In the genomic region with DNA sequence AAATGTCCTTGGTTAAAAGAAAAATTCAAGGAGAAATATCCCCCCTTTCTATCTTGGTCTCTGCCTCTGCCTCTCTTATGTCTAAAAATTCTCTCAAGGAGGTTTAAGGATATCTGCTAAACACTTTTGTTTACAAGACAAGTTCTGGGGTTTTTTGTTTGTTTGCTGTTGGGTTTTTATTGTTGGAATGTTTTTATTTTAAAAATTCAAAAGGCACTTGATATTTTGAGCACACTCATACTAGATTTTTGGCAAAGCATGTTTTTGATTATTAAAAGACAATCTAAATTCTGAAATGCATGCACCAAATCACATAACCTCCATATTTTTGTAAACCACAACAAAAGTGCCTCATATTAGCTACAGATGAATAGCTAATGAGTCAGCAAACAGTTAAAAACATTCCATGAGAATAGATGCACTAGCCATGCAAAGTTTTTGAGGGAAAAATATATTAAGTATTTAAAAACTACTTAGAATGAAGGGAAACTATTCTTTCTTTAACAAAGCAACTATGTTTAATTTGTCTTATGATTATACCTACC, we compare ENCODE assay signal across 13 cellular contexts.
A peak's percentile ranks its signal among the peaks of the same experiment; 100 is the strongest.
DNase-seq lines count a peak whose midpoint lies in the region; ATAC-seq and TF ChIP-seq lines count a peak whose summit lies in the region.
"Had no signal": no experiment of that assay in that cellular context is flagged by ENCODE, and none has a peak within 500 bp of the region (broad histone marks: within the 10 kb centered on the region; RNA-seq: fewer than 3 reads in every experiment).

No MANE protein-coding gene starts in this region.

- no peak overlapping the region for H2AFZ ChIP-seq in PC-3 (ENCODE audit: low read length)

- no peaks in the 10 kb centered on the region for H3K79me2 ChIP-seq in PC-3 (ENCODE audit: low read length)

- DNase-seq in AG20443 (ENCODE audit: low spot score) (peak; percentile 41), PC-3 (peak; percentile 69), midbrain (lab: John Stamatoyannopoulos, UW) (peak; percentile 51), T1000 (lab: John Stamatoyannopoulos, UW) (no peak), NCI-H2107 treated with DMSO at 0.1 percent for 48 hours (lab: John Stamatoyannopoulos, UW; ENCODE audit: unreplicated experiment) (no peak)
- DNase-seq in activated effector memory CD4-positive, alpha-beta T cell treated with anti-CD3 and anti-CD28 coated beads, Interleukin-2, amount 50 U/mL, for 16 hours: no peak
- DNase-seq: activated T-cell treated with anti-CD3 and anti-CD28 coated beads, Interleukin-2, amount 50 U/mL, for 72 hours; AML-193 had no signal

- no peak overlapping the region; the same call in 1 of the 2 replicates for H3K4me2 ChIP-seq in PC-3 (ENCODE audit: low read length)

- H3K9ac ChIP-seq in PC-3 (ENCODE audit: low read length): no peak overlapping the region

- no peaks in the 10 kb centered on the region for H4K20me1 ChIP-seq in PC-3 (ENCODE audit: low read length)

- H3K9me2 ChIP-seq in PC-3 (replicated peaks; ENCODE audit: low read length): no peaks in the 10 kb centered on the region

- H3K27ac ChIP-seq in PC-3 (ENCODE audit: low read length): no peak overlapping the region
- H3K27ac ChIP-seq in cingulate gyrus (ENCODE audit: low read depth, low read length): peak overlapping the region; percentile 90
- H3K27ac ChIP-seq: cardiac muscle cell, epithelial cell of prostate, prostate gland had no signal

- ATAC-seq in PC-3 (peak; percentile 89), GM18909 (IDR thresholded peaks at IDR 0.05; ENCODE audit: poor library complexity, unreplicated experiment) (no peak)
- ATAC-seq: activated T-cell treated with anti-CD3 and anti-CD28 coated beads, Interleukin-2, amount 50 U/mL, for 72 hours had no signal

- CTCF ChIA-PET in PC-3 (lab: Charles Lee): no interaction called here

- no peak for TF ChIP-seq CTCF in PC-3 (conservative IDR thresholded peaks at IDR 0.05; ENCODE audit: low read depth, low read length)

- H3K27me3 ChIP-seq in PC-3 (ENCODE audit: low read length): no peaks in the 10 kb centered on the region
- H3K27me3 ChIP-seq: cardiac muscle cell had no signal

- no peak overlapping the region for H3K4me3 ChIP-seq in PC-3 (ENCODE audit: low read length)
- H3K4me3 ChIP-seq: cardiac muscle cell, prostate gland had no signal

- peaks cover 13% of the 10 kb centered on the region; the same call in 1 of the 2 replicates for H3K4me1 ChIP-seq in PC-3 (ENCODE audit: insufficient read depth, low read length)
- H3K4me1 ChIP-seq: prostate gland had no signal

- no TSS peak for BruUV-seq in PC-3 (replicated peaks; lab: Mats Ljungman, UMichigan)

- H3K9me3 ChIP-seq in PC-3 (ENCODE audit: low read length): no peaks in the 10 kb centered on the region
- H3K9me3 ChIP-seq: prostate gland had no signal

- POLR2A ChIA-PET in PC-3 (lab: Charles Lee; ENCODE audit: unreplicated experiment): no interaction called here

- H3F3A ChIP-seq in PC-3 (ENCODE audit: low read length, unreplicated experiment): no peaks in the 10 kb centered on the region

- intact Hi-C loops in PC-3 (cut with micrococcal nuclease): loop anchor here (2.0 kb wide), 1 partner anchor 16 kb away; no protein-coding TSS in a partner anchor

- H3K36me3 ChIP-seq in PC-3 (ENCODE audit: low read depth, low read length): no peaks in the 10 kb centered on the region
- H3K36me3 ChIP-seq: cardiac muscle cell, prostate gland had no signal

Comparison
In these comparisons a context has a peak if more than half of its experiments do, and no peak if none do; other contexts are left out.
1. DNase-seq: peak in AG20443 (single experiment), PC-3 (single experiment) and midbrain (single experiment); none in T1000 (single experiment), NCI-H2107 treated with DMSO at 0.1 percent for 48 hours (single experiment) and activated effector memory CD4-positive, alpha-beta T cell treated with anti-CD3 and anti-CD28 coated beads, Interleukin-2, amount 50 U/mL, for 16 hours (single experiment).